In the genomic region with DNA sequence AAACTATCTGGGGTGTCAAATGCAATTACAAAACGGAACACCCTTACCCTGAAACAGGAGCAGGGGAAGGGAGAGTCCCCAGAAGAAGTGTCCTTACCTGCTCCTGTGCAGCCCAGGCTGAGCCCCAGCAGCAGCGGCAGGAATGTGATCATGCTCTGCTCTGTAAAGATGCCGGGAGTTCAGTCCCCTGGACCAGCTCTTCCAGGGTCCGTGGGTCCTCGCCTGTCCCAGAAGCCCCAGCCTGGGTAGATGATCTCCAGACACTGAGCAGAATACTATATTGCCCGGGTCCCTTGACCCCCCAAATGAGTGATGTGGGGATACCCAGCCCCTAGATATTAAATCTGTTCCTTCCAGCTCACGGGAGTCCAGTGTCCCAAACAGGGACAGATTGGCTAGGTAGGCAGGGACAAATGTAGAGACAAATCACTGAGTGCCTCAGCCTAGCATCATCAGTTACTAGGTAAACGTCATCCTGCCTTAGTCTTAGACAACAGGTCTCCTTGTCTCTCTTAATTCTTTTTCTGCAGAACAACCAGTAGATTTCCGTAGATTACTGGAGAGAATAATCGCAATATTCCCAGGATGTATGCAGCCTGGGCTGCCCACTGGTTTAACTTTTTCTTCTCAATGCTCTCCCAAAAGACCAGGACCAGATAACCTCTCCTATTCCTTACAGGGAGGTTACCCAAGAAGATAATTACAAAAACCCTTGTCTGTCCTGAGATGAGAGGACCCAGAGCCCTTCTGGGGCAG, we compare ENCODE assay signal across 8 cellular contexts. TPM values are rescaled to one million over a fixed set of nuclear protein-coding genes. Genes with fewer than 3 reads are reported as not detected.
DNase-seq lines count a peak whose midpoint lies in the region; ATAC-seq and TF ChIP-seq lines count a peak whose summit lies in the region.

A gene (minus strand): TSS at position 373 of the 756 bp plus-strand sequence. CDS start 221 bp downstream, at position 152.

- H2AFZ ChIP-seq in osteoblast (ENCODE audit: low read length): peak within 1 kb of the TSS; percentile 73

- peaks cover 27% of the 10 kb centered on the region for H3K27me3 ChIP-seq in cardiac muscle cell
- peaks cover 31% of the 10 kb centered on the region for H3K27me3 ChIP-seq in osteoblast (ENCODE audit: insufficient read depth, low read length)

- H3K36me3 ChIP-seq in cardiac muscle cell (no peaks in the 10 kb centered on the region), osteoblast (ENCODE audit: insufficient read depth, low read length) (no peaks in the 10 kb centered on the region)

- ATAC-seq in GM19452 (IDR thresholded peaks at IDR 0.05; ENCODE audit: unreplicated experiment): peak; percentile 49
- ATAC-seq in HG03521 (IDR thresholded peaks at IDR 0.05; ENCODE audit: unreplicated experiment): peak; percentile 42

- H3K79me2 ChIP-seq in osteoblast (ENCODE audit: insufficient read depth, low read length): no peaks in the 10 kb centered on the region

- H3K4me2 ChIP-seq in osteoblast (ENCODE audit: insufficient read depth, low read length): peak within 1 kb of the TSS; percentile 79

- H4K20me1 ChIP-seq in osteoblast (ENCODE audit: insufficient read depth, low read length): no peaks in the 10 kb centered on the region

- H3K27ac ChIP-seq in adipose tissue (ENCODE audit: low read depth, low read length): no peak within 1 kb of the TSS
- no peak within 1 kb of the TSS for H3K27ac ChIP-seq in cardiac muscle cell
- H3K27ac ChIP-seq in osteoblast (ENCODE audit: low read depth, low read length): no peak within 1 kb of the TSS

- peak; percentile 81 for DNase-seq in Daoy (ENCODE audit: low read depth)
- peak; percentile 76 for DNase-seq in RPMI7951 (ENCODE audit: low read depth)
- DNase-seq in cardiac muscle cell (ENCODE audit: low read depth in 1 of 2, low spot score in 1 of 2): peak; percentile 73 to 89
- peak; percentile 89 for DNase-seq in osteoblast (ENCODE audit: insufficient read length, low spot score, missing footprints)
- DNase-seq in NCI-H1092 (lab: John Stamatoyannopoulos, UW): no peak

- 9 to 14% (median 10%) methylated on average over 10 of the region's 10 CpGs for WGBS in adipose tissue, 3 donors

- H3K9me3 ChIP-seq in cardiac muscle cell (ENCODE audit: low read depth) (no peaks in the 10 kb centered on the region), osteoblast (ENCODE audit: low read depth, low read length) (no peaks in the 10 kb centered on the region)

- H3K4me1 ChIP-seq in cardiac muscle cell (ENCODE audit: low read depth): no peaks in the 10 kb centered on the region
- no peaks in the 10 kb centered on the region for H3K4me1 ChIP-seq in osteoblast (ENCODE audit: insufficient read depth, low read length)

- no peak for TF ChIP-seq CTCF in cardiac muscle cell (IDR thresholded peaks at IDR 0.05; ENCODE audit: low read depth, low read length)
- TF ChIP-seq CTCF in osteoblast (IDR thresholded peaks at IDR 0.05; ENCODE audit: extremely low read depth, low read depth, low read length): no peak

- H3K4me3 ChIP-seq in cardiac muscle cell (peak within 1 kb of the TSS; percentile 15), osteoblast (ENCODE audit: insufficient read depth, low read length) (peak within 1 kb of the TSS; percentile 63)

RNA-seq across cellular contexts. Expression of the gene that starts here (rescaled TPM):
- total RNA-seq in Daoy (2014; rRNA removed; shearing (Covaris generic)): 0.23 and 3.2 TPM in 2 replicates
- total RNA-seq in RPMI7951 (2014; rRNA removed; shearing (Covaris generic)): 2.5 and 3.1 TPM in 2 replicates
- polyA plus RNA-seq in adipose tissue (10 to 100 TPM in 2 of 3 donors, 1 to 10 TPM in 1; 4.3 to 19.0 (median 18.8) TPM), cardiac muscle cell (not detected in 2 replicates)
- total RNA-seq in cardiac muscle cell (not detected in 2 replicates), osteoblast (2.2 and 8.3 TPM in 2 replicates)

Comparison
In these comparisons a context has a peak if more than half of its experiments do, and no peak if none do; other contexts are left out.
1. Peak in DNase-seq and H3K4me3 ChIP-seq in cardiac muscle cell; RNA of the gene not detected or under 1 TPM.